1 cellular context compared by ENCODE assay signal in genomic region chr1:12167493-12168429, GRCh38.
TF ChIP-seq lines count a peak whose summit lies in the region.

No MANE protein-coding gene starts in this region.

TF ChIP-seq in K562, 482 proteins besides CTCF, POLR2A, EP300 and RAD21 (continued from another document and continues in another):
- TF ChIP-seq THRA (IDR thresholded peaks at IDR 0.05) (no peak), XRCC5 (IDR thresholded peaks at IDR 0.05; ENCODE audit: low read depth, low read length) (no peak), ZNF507 (tag; conservative IDR thresholded peaks at IDR 0.05) (no peak), ZNF695 (CRISPR knock-in tag; IDR thresholded peaks at IDR 0.05) (no peak), ZNF766 (CRISPR knock-in tag; conservative IDR thresholded peaks at IDR 0.05) (peak; percentile 62), IFI16 (CRISPR knock-in tag; IDR thresholded peaks at IDR 0.05) (no peak), RERE (CRISPR knock-in tag; IDR thresholded peaks at IDR 0.05; ENCODE audit: borderline replicate concordance) (no peak), ZNF347 (CRISPR knock-in tag; IDR thresholded peaks at IDR 0.05; ENCODE audit: low read depth) (no peak), ZNF384 (IDR thresholded peaks at IDR 0.05; ENCODE audit: low read depth, low read length) (no peak), CUX1 (CRISPR knock-in tag; IDR thresholded peaks at IDR 0.05) (no peak), YY1 (IDR thresholded peaks at IDR 0.05; ENCODE audit: borderline replicate concordance in 1 of 3, control insufficient read depth in 1 of 3, extremely low read depth in 1 of 3, insufficient read depth in 3 of 3, insufficient read length in 1 of 3, insufficient replicate concordance in 2 of 3, low read depth in 1 of 3, low read length in 2 of 3) (peak in 1 of 3 experiments; percentile 66), ZNF707 (CRISPR knock-in tag; conservative IDR thresholded peaks at IDR 0.05) (no peak), RBM14 (IDR thresholded peaks at IDR 0.05; ENCODE audit: borderline replicate concordance, insufficient read depth, low read depth, low read length) (no peak; the same call in 1 of the 2 replicates), DDX20 (tag; IDR thresholded peaks at IDR 0.05; ENCODE audit: low read depth) (no peak), DACH1 (IDR thresholded peaks at IDR 0.05; ENCODE audit: partially characterized antibody) (no peak), HINFP (tag; conservative IDR thresholded peaks at IDR 0.05; ENCODE audit: low read depth) (no peak), ATF2 (CRISPR knock-in tag; IDR thresholded peaks at IDR 0.05) (no peak), REST (CRISPR knock-in tag; IDR thresholded peaks at IDR 0.05; ENCODE audit: low read depth) (no peak), ZC3H8 (IDR thresholded peaks at IDR 0.05) (no peak), ZSCAN29 (IDR thresholded peaks at IDR 0.05) (no peak), NELFE (IDR thresholded peaks at IDR 0.05; ENCODE audit: insufficient read depth, insufficient read length) (no peak), GTF2A2 (tag; IDR thresholded peaks at IDR 0.05) (no peak), MNT (conservative IDR thresholded peaks at IDR 0.05) (peak; percentile 41 to 48; a peak in 2 of 4 replicates), SAP30 (IDR thresholded peaks at IDR 0.05; ENCODE audit: borderline replicate concordance, insufficient read depth, low read depth, low read length, poor library complexity, severe bottlenecking) (no peak), CREB5 (CRISPR knock-in tag; IDR thresholded peaks at IDR 0.05) (no peak), PHB (CRISPR knock-in tag; IDR thresholded peaks at IDR 0.05) (no peak), USF2 (CRISPR knock-in tag; IDR thresholded peaks at IDR 0.05) (peak; percentile 1; the same call in 1 of the 2 replicates), NEUROD1 (IDR thresholded peaks at IDR 0.05; ENCODE audit: borderline replicate concordance, low read depth, low read length, partially characterized antibody) (peak; percentile 4), ZFP91 (CRISPR knock-in tag; IDR thresholded peaks at IDR 0.05) (no peak)
